ENCODE assay signal across 1 cellular context in the genomic region with DNA sequence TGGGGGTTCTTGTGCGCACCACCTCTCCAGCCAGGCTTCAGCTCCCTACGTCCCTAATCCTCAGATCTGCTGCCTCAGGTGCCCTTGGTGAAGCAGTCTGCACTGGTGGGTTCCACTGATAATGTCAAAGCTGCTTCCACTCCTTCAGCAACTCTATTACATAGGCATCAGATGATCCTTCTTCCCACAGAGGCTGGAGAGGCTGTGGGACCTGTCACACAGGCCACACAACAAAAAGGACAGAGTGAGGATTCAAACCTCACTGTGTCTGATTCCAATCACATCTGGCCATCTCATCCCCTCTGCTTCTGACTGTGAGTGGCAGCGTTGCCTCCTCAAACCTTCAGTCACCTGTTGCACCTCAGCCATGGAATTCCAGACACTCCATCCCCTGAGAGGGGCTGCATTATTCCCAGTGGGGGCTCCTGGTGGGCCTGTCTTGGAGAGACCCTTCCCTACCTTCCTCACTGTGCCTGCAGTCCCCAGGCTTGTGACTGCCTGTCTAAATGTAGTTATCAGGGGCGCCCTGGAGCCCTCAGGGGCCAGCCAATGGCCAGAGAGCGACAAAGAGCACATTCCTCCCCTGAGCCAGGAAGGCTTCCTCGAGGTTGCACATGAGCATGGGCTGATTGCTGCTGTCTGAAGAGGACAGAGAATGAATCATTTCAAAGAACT.
TF ChIP-seq lines count a peak whose summit lies in the region.

No MANE protein-coding gene starts in this region.

TF ChIP-seq in HEK293, 187 proteins besides CTCF, POLR2A, EP300 and RAD21 (continued from another document):
- no peak for TF ChIP-seq ZNF830 (tag by site-specific recombination; IDR thresholded peaks at IDR 0.05; ENCODE audit: low read depth)
- no peak for TF ChIP-seq ZNF510 (tag by site-specific recombination; IDR thresholded peaks at IDR 0.05; ENCODE audit: insufficient replicate concordance)
- TF ChIP-seq ZNF366 (tag by site-specific recombination; conservative IDR thresholded peaks at IDR 0.05) = no peak
- TF ChIP-seq ZNF148 (tag by site-specific recombination; IDR thresholded peaks at IDR 0.05; ENCODE audit: borderline replicate concordance) = no peak
- no peak for TF ChIP-seq BCL6B (tag by site-specific recombination; IDR thresholded peaks at IDR 0.05)
- TF ChIP-seq ZNF776 (tag by site-specific recombination; IDR thresholded peaks at IDR 0.05; ENCODE audit: borderline replicate concordance) = no peak
- TF ChIP-seq, protein P1, sequence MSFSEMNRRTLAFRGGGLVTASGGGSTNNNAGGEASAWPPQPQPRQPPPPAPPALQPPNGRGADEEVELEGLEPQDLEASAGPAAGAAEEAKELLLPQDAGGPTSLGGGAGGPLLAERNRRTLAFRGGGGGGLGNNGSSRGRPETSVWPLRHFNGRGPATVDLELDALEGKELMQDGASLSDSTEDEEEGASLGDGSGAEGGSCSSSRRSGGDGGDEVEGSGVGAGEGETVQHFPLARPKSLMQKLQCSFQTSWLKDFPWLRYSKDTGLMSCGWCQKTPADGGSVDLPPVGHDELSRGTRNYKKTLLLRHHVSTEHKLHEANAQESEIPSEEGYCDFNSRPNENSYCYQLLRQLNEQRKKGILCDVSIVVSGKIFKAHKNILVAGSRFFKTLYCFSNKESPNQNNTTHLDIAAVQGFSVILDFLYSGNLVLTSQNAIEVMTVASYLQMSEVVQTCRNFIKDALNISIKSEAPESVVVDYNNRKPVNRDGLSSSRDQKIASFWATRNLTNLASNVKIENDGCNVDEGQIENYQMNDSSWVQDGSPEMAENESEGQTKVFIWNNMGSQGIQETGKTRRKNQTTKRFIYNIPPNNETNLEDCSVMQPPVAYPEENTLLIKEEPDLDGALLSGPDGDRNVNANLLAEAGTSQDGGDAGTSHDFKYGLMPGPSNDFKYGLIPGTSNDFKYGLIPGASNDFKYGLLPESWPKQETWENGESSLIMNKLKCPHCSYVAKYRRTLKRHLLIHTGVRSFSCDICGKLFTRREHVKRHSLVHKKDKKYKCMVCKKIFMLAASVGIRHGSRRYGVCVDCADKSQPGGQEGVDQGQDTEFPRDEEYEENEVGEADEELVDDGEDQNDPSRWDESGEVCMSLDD (tag by site-specific recombination; IDR thresholded peaks at IDR 0.05) = no peak
- TF ChIP-seq ZNF488 (tag by site-specific recombination; IDR thresholded peaks at IDR 0.05) = no peak
TF ChIP-seq in HEK293: peak in this region for 2.
